In the genomic region with DNA sequence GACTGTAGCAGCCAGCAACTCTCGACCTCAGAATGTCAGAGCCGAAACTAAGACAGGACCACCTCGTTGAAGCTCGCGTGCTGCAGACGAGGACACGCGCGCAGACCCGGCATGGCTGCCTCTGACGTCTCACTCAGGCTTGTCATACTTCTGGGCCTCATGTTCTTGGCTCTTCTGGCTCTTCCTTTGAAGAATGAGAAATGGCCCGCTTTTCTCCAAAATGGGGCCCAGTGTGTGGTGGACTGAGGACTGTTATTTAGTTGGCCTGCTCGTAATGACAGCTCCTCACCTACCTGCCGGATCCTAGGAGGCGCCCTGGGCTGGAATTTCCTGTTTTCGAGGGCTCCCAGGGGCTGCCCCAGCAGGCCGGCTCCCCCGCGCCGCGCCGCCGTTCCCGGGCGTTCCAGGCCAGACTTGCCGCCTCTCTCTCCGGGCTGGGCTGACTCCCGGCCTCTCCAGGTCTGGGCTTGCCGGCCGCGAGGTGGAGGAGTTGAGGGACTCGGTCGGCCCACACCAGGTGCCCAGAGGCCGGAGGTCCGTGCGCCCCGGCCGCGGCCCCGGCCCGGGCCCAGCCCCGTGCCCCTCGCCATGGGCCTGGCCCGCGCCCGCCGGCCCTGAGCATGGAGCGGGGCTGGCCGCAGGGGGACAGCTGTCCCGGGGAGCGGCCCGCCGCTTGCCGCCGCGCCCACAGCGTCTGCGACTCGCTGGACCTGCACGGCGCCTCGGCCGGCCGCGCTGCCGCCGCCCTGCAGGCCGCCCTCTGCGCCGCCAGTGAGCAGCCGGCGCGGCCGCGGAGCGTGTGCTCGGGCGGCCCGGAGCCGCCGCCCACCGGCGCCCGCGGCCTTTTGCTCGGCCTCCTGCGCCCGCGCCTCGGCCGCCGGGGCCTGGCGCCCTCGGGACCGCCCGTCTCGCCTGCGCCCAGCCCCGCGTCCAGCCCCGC, we compare ENCODE assay signal across 9 cellular contexts. TPM values are rescaled to one million over a fixed set of nuclear protein-coding genes. Genes with fewer than 3 reads are reported as not detected.
A peak's percentile ranks its signal among the peaks of the same experiment; 100 is the strongest.
DNase-seq lines count a peak whose midpoint lies in the region; ATAC-seq, FAIRE-seq and TF ChIP-seq lines count a peak whose summit lies in the region.
"Had no signal": no experiment of that assay in that cellular context is flagged by ENCODE, and none has a peak within 500 bp of the region (broad histone marks: within the 10 kb centered on the region; RNA-seq: fewer than 3 reads in every experiment).

No MANE protein-coding gene starts in this region.

- intact Hi-C loops in A673 (cut with micrococcal nuclease; ENCODE audit: unreplicated experiment), result loop anchor here (5.0 to 10.0 kb wide), 2 partner anchors 102 to 220 kb away; no protein-coding TSS in a partner anchor

- no peak for FAIRE-seq in bronchial epithelial cell (lab: Jason Lieb, UNC)

- H3K4me3 ChIP-seq in A673 (ENCODE audit: low read depth, low read length, poor library complexity, severe bottlenecking) (peak overlapping the region; percentile 28), bronchial epithelial cell (ENCODE audit: low read depth, low read length) (peak overlapping the region; percentile 57), mesodermal cell (ENCODE audit: extremely low read depth, insufficient read depth, low read length, poor library complexity, severe bottlenecking) (peak overlapping the region; percentile 33)

- no peaks in the 10 kb centered on the region for H3K27me3 ChIP-seq in A673 (replicated peaks; ENCODE audit: insufficient read depth, low read depth, low read length, poor library complexity)
- no peaks in the 10 kb centered on the region for H3K27me3 ChIP-seq in bronchial epithelial cell (ENCODE audit: control insufficient read depth, insufficient read depth, low read length)

- no peak for TF ChIP-seq CTCF in A673 (conservative IDR thresholded peaks at IDR 0.05; ENCODE audit: low read depth, low read length)
- TF ChIP-seq CTCF in bronchial epithelial cell (IDR thresholded peaks at IDR 0.05; ENCODE audit: insufficient read depth, low read length, severe bottlenecking), result no peak

- ATAC-seq in HG02759 (IDR thresholded peaks at IDR 0.05; ENCODE audit: unreplicated experiment) (peak; percentile 30), HG02938 (IDR thresholded peaks at IDR 0.05; ENCODE audit: unreplicated experiment) (no peak), HG02870 (IDR thresholded peaks at IDR 0.05; ENCODE audit: unreplicated experiment) (no peak)

- H3K36me3 ChIP-seq in A673 (ENCODE audit: insufficient read depth, low read length, poor library complexity, severe bottlenecking) (peaks cover 8% of the 10 kb centered on the region), bronchial epithelial cell (ENCODE audit: control insufficient read depth, insufficient read depth, low read length) (peaks cover 22% of the 10 kb centered on the region), mesodermal cell (ENCODE audit: control insufficient read depth, insufficient read depth, low read length) (peaks cover 29% of the 10 kb centered on the region)

- POLR2A ChIA-PET in A673 (lab: Charles Lee; ENCODE audit: low non-redundant PET), result interaction anchor here (0.7 kb wide), 1 partner anchor 146 kb away, joined by 3 read pairs; no protein-coding TSS in a partner anchor

- H3K9me3 ChIP-seq in A673 (ENCODE audit: low read depth, low read length, poor library complexity, severe bottlenecking) (no peaks in the 10 kb centered on the region), mesodermal cell (ENCODE audit: control insufficient read depth, low read length) (no peaks in the 10 kb centered on the region)

- no peak overlapping the region for H3K27ac ChIP-seq in A673 (ENCODE audit: low read depth, low read length, poor library complexity, severe bottlenecking)
- H3K27ac ChIP-seq in mesodermal cell (ENCODE audit: low read depth, low read length, severe bottlenecking), result peak overlapping the region; percentile 98

- H3K4me1 ChIP-seq in A673 (ENCODE audit: insufficient read depth, low read length, poor library complexity, severe bottlenecking) (peaks cover 22% of the 10 kb centered on the region), mesodermal cell (ENCODE audit: control insufficient read depth, insufficient read depth, low read length, poor library complexity, severe bottlenecking) (peaks cover 40% of the 10 kb centered on the region)

- WGBS in mesodermal cell (ENCODE audit: insufficient coverage in 2 of 2), 2 experiments, result 7% methylated on average over 70 to 75 of the region's 101 CpGs

- CTCF ChIA-PET in A673 (lab: Charles Lee), result interaction anchor here (0.6 kb wide), 1 partner anchor 29 kb away, joined by 6 read pairs; no protein-coding TSS in a partner anchor

- DNase-seq in A673 (ENCODE audit: low spot score) (peak; percentile 24), bronchial epithelial cell (ENCODE audit: low read depth) (peak; percentile 67), DMS53 treated with DMSO at 0.1 percent for 48 hours (lab: John Stamatoyannopoulos, UW; ENCODE audit: unreplicated experiment) (no peak), NCI-H128 (lab: John Stamatoyannopoulos, UW; ENCODE audit: unreplicated experiment) (no peak)
- DNase-seq: DMS79 treated with DMSO at 0.1 percent for 48 hours had no signal

- no TSS peak for BruUV-seq in A673 (replicated peaks; lab: Mats Ljungman, UMichigan)

RNA-seq across cellular contexts. Expression of a gene that starts 28.1 kb away (rescaled TPM):
- total RNA-seq in A673 (2021) (115 and 133 TPM in 2 replicates), bronchial epithelial cell (52.7 and 61.1 TPM in 2 replicates)
- polyA plus RNA-seq in mesodermal cell (2013, experiment 1 of 2), result 78.3 TPM
- 71.9 TPM for polyA plus RNA-seq in mesodermal cell (2013, experiment 2 of 2)

RNA-seq across cellular contexts. Expression of a gene that starts 31.1 kb away (rescaled TPM):
- total RNA-seq in A673 (2021) (43.8 and 44.7 TPM in 2 replicates), bronchial epithelial cell (9.0 and 11.6 TPM in 2 replicates)
- polyA plus RNA-seq in mesodermal cell (2013, experiment 1 of 2), result 45.6 TPM
- 44.6 TPM for polyA plus RNA-seq in mesodermal cell (2013, experiment 2 of 2)

RNA-seq across cellular contexts. Expression of a gene that starts 33.8 kb away (rescaled TPM):
- 70.8 and 80.5 TPM in 2 replicates for total RNA-seq in A673 (2021)
- 51.6 and 65.8 TPM in 2 replicates for total RNA-seq in bronchial epithelial cell
- polyA plus RNA-seq in mesodermal cell (2013, experiment 1 of 2), result 51.8 TPM
- 50.3 TPM for polyA plus RNA-seq in mesodermal cell (2013, experiment 2 of 2)

RNA-seq across cellular contexts. Expression of a gene that starts 53.1 kb away (rescaled TPM):
- total RNA-seq in A673 (2021) (not detected in 2 replicates), bronchial epithelial cell (not detected in 2 replicates)
- polyA plus RNA-seq in mesodermal cell (2013, experiment 1 of 2), result 0.66 TPM
- not detected for polyA plus RNA-seq in mesodermal cell (2013, experiment 2 of 2)

RNA-seq across cellular contexts. Expression of a gene that starts 55.0 kb away (rescaled TPM):
- total RNA-seq in A673 (2021), result 213 and 222 TPM in 2 replicates
- total RNA-seq in bronchial epithelial cell, result 33.2 and 38.9 TPM in 2 replicates
- polyA plus RNA-seq in mesodermal cell (2013, experiment 1 of 2), result 77.0 TPM
- polyA plus RNA-seq in mesodermal cell (2013, experiment 2 of 2), result 68.0 TPM

Comparison
In these comparisons a context has a peak if more than half of its experiments do, and no peak if none do; other contexts are left out.
1. DNase-seq: peak in A673 (single experiment) and bronchial epithelial cell (single experiment); none in DMS53 treated with DMSO at 0.1 percent for 48 hours (single experiment) and NCI-H128 (single experiment).
2. Peak in every context shown above with its lines, with median percentiles within 50 percentile points of each other: H3K4me3 ChIP-seq.